ENCODE assay signal across 18 cellular contexts in the genomic region with DNA sequence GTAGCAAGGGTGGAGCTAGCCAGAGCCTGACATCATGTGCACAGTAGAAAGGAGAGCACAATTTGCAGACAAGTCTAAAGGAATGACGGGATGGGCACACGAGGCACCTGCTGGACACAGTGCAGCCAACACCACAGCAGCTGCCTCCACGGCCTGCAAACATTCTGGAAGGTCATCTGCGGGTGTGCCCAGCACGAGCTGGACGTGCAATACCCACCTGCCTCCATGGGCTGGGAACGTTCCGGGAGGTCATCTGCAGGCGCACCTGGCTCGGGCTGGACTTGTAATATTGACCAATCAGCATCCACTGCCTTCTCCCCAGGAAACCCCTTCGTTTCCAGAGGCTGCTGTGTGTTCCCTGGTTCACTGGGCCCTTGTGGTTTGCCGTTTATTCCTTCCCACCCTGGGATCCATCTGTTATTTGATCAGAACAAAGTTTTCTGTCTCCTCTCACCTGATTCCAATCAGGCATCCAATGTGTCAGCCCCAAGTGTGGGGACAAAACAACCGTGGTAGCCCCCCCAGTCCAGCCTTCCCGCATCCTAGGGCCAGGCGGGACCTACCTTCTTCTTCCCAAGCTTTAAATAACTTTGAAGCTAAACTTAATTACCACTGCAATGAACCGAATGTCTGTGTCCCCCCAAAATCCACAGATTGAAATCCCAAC.
"Had no signal": no experiment of that assay in that cellular context is flagged by ENCODE, and none has a peak within 500 bp of the region (broad histone marks: within the 10 kb centered on the region; RNA-seq: fewer than 3 reads in every experiment).

No MANE protein-coding gene starts in this region.

- H3K27me3 ChIP-seq: adrenal gland, colonic mucosa had no signal

- H3K4me1 ChIP-seq: colonic mucosa, gastroesophageal sphincter, heart left ventricle, tibial nerve, uterus had no signal

- H3K9me3 ChIP-seq: adrenal gland, colonic mucosa, uterus had no signal

- ATAC-seq: activated CD8-positive, alpha-beta T cell treated with anti-CD3 and anti-CD28 coated beads for 36 hours; activated T-cell treated with anti-CD3 and anti-CD28 coated beads, Interleukin-2, amount 50 U/mL, for 4 hours; gastroesophageal sphincter; heart left ventricle; naive thymus-derived CD4-positive, alpha-beta T cell; stimulated activated naive CD8-positive, alpha-beta T cell treated with anti-CD3 and anti-CD28 coated beads, Interleukin-15, Interleukin-2, amounts not matched to agents 100 U/mL and 50 U/mL, for 24 hours; T-helper 17 cell had no signal

- DNase-seq: activated CD4-positive, alpha-beta T cell treated with anti-CD3 and anti-CD28 coated beads for 48 hours; activated CD8-positive, alpha-beta T cell treated with anti-CD3 and anti-CD28 coated beads for 36 hours; activated naive CD4-positive, alpha-beta T cell; activated T-cell treated with anti-CD3 and anti-CD28 coated beads, Interleukin-2, amount 50 U/mL, for 4 hours; colonic mucosa; heart left ventricle; naive thymus-derived CD4-positive, alpha-beta T cell; stimulated activated CD4-positive, alpha-beta T cell treated with anti-CD3 and anti-CD28 coated beads, Interleukin-12 subunit alpha, Interleukin-12 subunit beta, amount 100 ng/mL, for 4 hours; stimulated activated CD4-positive, alpha-beta T cell treated with anti-CD3 and anti-CD28 coated beads, Interleukin-4, amount 100 ng/mL, for 4 hours; stimulated activated naive CD8-positive, alpha-beta T cell treated with anti-CD3 and anti-CD28 coated beads, Interleukin-15, Interleukin-2, amounts not matched to agents 100 U/mL and 50 U/mL, for 24 hours; substantia nigra; SW 1271; T-helper 17 cell; uterus had no signal

- H3K27ac ChIP-seq: colonic mucosa, gastroesophageal sphincter, heart left ventricle, tibial nerve, uterus had no signal

- H3K36me3 ChIP-seq: adrenal gland, colonic mucosa, gastroesophageal sphincter, heart left ventricle, tibial nerve, uterus had no signal

- H3K4me3 ChIP-seq: adrenal gland, colonic mucosa, gastroesophageal sphincter, heart left ventricle, lung, tibial nerve, uterus had no signal
